In the genomic region with DNA sequence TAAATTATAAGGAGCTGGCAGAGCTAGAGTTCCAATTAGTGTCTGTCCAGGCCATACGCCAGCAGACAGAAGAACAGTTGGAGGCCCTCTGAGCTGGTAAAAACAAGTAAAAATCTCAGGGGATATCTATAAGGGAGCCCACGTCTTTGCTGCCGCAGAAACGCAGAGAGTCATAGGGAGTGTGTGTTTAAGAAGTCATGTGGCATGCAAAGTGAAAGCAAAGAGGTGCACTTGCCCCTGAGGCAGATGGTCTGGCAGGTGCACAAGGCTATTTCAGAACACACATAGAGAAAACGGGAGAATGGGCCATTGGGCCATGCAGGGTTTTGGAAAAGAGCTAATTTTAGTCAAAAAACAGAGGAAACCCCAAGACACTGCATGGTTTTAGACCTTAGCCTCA, we compare ENCODE assay signal across 17 cellular contexts.
"Had no signal": no experiment of that assay in that cellular context is flagged by ENCODE, and none has a peak within 500 bp of the region (broad histone marks: within the 10 kb centered on the region; RNA-seq: fewer than 3 reads in every experiment).

No MANE protein-coding gene starts in this region.

- DNase-seq: effector CD4-positive, alpha-beta T cell; endodermal cell; erythroblast; foreskin keratinocyte; left colon; left ventricle myocardium superior; mesendoderm; naive B cell; occipital lobe; pancreas; right cardiac atrium; small intestine; stimulated activated CD4-positive, alpha-beta T cell treated with anti-CD3 and anti-CD28 coated beads, Interleukin-12 subunit alpha, Interleukin-12 subunit beta, amount 100 ng/mL, for 4 hours; stimulated activated CD4-positive, alpha-beta T cell treated with anti-CD3 and anti-CD28 coated beads, Interleukin-2, amount 100 ng/mL, for 48 hours; stimulated activated naive CD4-positive, alpha-beta T cell treated with Interleukin-2 at 50 U/mL for 16 hours; trophoblast cell had no signal

- H3K79me2 ChIP-seq: hepatocyte had no signal

- H3K4me2 ChIP-seq: hepatocyte had no signal

- H3K4me3 ChIP-seq: hepatocyte, pancreas had no signal

- ATAC-seq: foreskin keratinocyte, left colon, left ventricle myocardium superior, pancreas, right cardiac atrium had no signal

- H2AFZ ChIP-seq: hepatocyte had no signal

- H3K9me3 ChIP-seq: pancreas had no signal

- H3K27ac ChIP-seq: foreskin keratinocyte, hepatocyte, pancreas had no signal

- H3K36me3 ChIP-seq: pancreas had no signal

- H3K27me3 ChIP-seq: foreskin keratinocyte, hepatocyte had no signal

- H3K4me1 ChIP-seq: foreskin keratinocyte, pancreas had no signal
